Comparison of ENCODE assay signal across 28 cellular contexts in the genomic region with DNA sequence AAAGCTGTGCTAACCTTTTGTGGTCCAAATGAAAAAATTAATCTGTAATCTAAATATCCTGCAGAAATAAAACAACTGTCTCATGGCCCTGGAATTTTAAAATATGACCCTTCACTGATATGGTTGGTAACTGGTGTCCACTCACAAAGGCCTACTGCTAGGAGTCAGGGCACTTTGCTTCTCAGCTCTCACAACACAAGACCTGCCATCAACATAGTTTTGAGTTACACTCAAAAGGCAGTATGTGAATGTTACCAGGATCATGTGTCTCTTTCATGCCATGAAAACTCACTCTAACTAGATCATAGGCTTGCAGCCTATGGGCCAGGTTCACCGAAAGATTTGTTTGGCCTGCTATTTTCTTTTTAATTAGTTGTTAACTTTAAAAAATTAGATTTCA.
"Had no signal": no experiment of that assay in that cellular context is flagged by ENCODE, and none has a peak within 500 bp of the region (broad histone marks: within the 10 kb centered on the region; RNA-seq: fewer than 3 reads in every experiment).

No MANE protein-coding gene starts in this region.

- H3K4me1 ChIP-seq: colonic mucosa, gastroesophageal sphincter, left lung, lower lobe of right lung, prostate gland, right lobe of liver, suprapubic skin, transverse colon, upper lobe of right lung, uterus had no signal

- H3K79me2 ChIP-seq: hepatocyte had no signal

- H3K27me3 ChIP-seq: colonic mucosa, gastroesophageal sphincter, heart left ventricle, hepatocyte, left lung, right lobe of liver, suprapubic skin, transverse colon, upper lobe of right lung, uterus had no signal

- H3K4me2 ChIP-seq: hepatocyte, smooth muscle cell had no signal

- H3K36me3 ChIP-seq: colonic mucosa, gastroesophageal sphincter, heart left ventricle, left lung, lower lobe of right lung, prostate gland, right lobe of liver, suprapubic skin, transverse colon, upper lobe of right lung, uterus had no signal

- ATAC-seq: esophagus mucosa; gastroesophageal sphincter; left lung; lower lobe of right lung; naive thymus-derived CD8-positive, alpha-beta T cell; right lobe of liver; stimulated activated naive CD8-positive, alpha-beta T cell treated with anti-CD3 and anti-CD28 coated beads, Interleukin-15, amount 100 ng/mL, for 72 hours; upper lobe of right lung had no signal

- H3K9me3 ChIP-seq: colonic mucosa, gastroesophageal sphincter, left lung, lower lobe of right lung, prostate gland, right lobe of liver, suprapubic skin, transverse colon, upper lobe of right lung, uterus had no signal

- H2AFZ ChIP-seq: hepatocyte had no signal

- DNase-seq: colonic mucosa; effector CD8-positive, alpha-beta T cell; endodermal cell; foreskin fibroblast; heart left ventricle; kidney; left lung; lower lobe of right lung; naive thymus-derived CD8-positive, alpha-beta T cell; nephron progenitor cell; nucleus accumbens; right lobe of liver; stimulated activated CD4-positive, alpha-beta T cell treated with anti-CD3 and anti-CD28 coated beads, Interleukin-12 subunit alpha, Interleukin-12 subunit beta, amount 100 ng/mL, for 4 hours; stimulated activated CD4-positive, alpha-beta T cell treated with anti-CD3 and anti-CD28 coated beads, Interleukin-1b, Interleukin-23, amount 100 ng/mL, for 48 hours; stimulated activated CD4-positive, alpha-beta T cell treated with anti-CD3 and anti-CD28 coated beads, Interleukin-4, amount 100 ng/mL, for 1 hour; stimulated activated CD8-positive, alpha-beta memory T cell treated with anti-CD3 and anti-CD28 coated beads, Interleukin-4, amount 100 ng/mL, for 48 hours; stimulated activated naive CD4-positive, alpha-beta T cell; stimulated activated naive CD8-positive, alpha-beta T cell treated with anti-CD3 and anti-CD28 coated beads, Interleukin-15, amount 100 ng/mL, for 72 hours; transverse colon; upper lobe of right lung; uterus had no signal

- H3K27ac ChIP-seq: colonic mucosa, epithelial cell of prostate, gastroesophageal sphincter, hepatocyte, left lung, lower lobe of right lung, prostate gland, right lobe of liver, suprapubic skin, transverse colon, upper lobe of right lung, uterus had no signal

- H3K4me3 ChIP-seq: colonic mucosa, gastroesophageal sphincter, heart left ventricle, hepatocyte, left lung, lower lobe of right lung, prostate gland, right lobe of liver, smooth muscle cell, suprapubic skin, transverse colon, upper lobe of right lung, uterus had no signal
